In genomic region chr6:22028403-22028802, GRCh38 we compare ENCODE assay signal across 18 cellular contexts.
DNase-seq lines count a peak whose midpoint lies in the region; ATAC-seq and TF ChIP-seq lines count a peak whose summit lies in the region.
"Had no signal": no experiment of that assay in that cellular context is flagged by ENCODE, and none has a peak within 500 bp of the region (broad histone marks: within the 10 kb centered on the region; RNA-seq: fewer than 3 reads in every experiment).

No MANE protein-coding gene starts in this region.

- H4K20me1 ChIP-seq in H9 (ENCODE audit: control insufficient read depth, insufficient read depth, insufficient read length) (no peaks in the 10 kb centered on the region), osteoblast (ENCODE audit: insufficient read depth, low read length) (no peaks in the 10 kb centered on the region)

- CTCF ChIA-PET in WTC11 (lab: Charles Lee): no interaction called here

- H3K23ac ChIP-seq in H9 (ENCODE audit: insufficient read length, low read depth, low read length): no peak overlapping the region

- DNase-seq in GDM1 (lab: John Stamatoyannopoulos, UW): peak; percentile 16
- DNase-seq in H9: no peak
- no peak for DNase-seq in WTC11 (ENCODE audit: low spot score)
- DNase-seq in osteoblast (ENCODE audit: insufficient read length, low spot score, missing footprints): no peak
- DNase-seq in gastrocnemius medialis: no peak
- DNase-seq in NCI-H1694 (lab: John Stamatoyannopoulos, UW): no peak
- DNase-seq in COR-L47 (lab: John Stamatoyannopoulos, UW): no peak
- DNase-seq: activated CD4-positive, alpha-beta T cell treated with anti-CD3 and anti-CD28 coated beads, Interleukin-2, amount 50 U/mL, for 48 hours; activated naive CD4-positive, alpha-beta T cell treated with anti-CD3 and anti-CD28 coated beads, Interleukin-2, amount 10 ng/mL, durations not matched to agents 7 days and 5 days; head of caudate nucleus; KBM-7; NCI-H1092 treated with DMSO at 0.1 percent for 48 hours; NCI-H2107; NCI-H526; nucleus accumbens; SIG-M5 had no signal

- H3K36me3 ChIP-seq in osteoblast (ENCODE audit: insufficient read depth, low read length) (no peaks in the 10 kb centered on the region), gastrocnemius medialis (no peaks in the 10 kb centered on the region)
- H3K36me3 ChIP-seq: HAP-1, right atrium auricular region had no signal

- H3K23me2 ChIP-seq in H9 (ENCODE audit: insufficient read length, low read depth, low read length, poor library complexity, severe bottlenecking): no peaks in the 10 kb centered on the region

- no peak overlapping the region for H3K56ac ChIP-seq in H9 (ENCODE audit: insufficient read length, low read depth, low read length)

- peaks cover 12 to 35% (median 12%) of the 10 kb centered on the region in 3 experiments for H3K36me3 Mint-ChIP-seq in H9 (ENCODE audit: insufficient read depth in 1 of 3, low read depth in 3 of 3)
- H3K36me3 Mint-ChIP-seq in WTC11: peaks cover 14% of the 10 kb centered on the region
- H3K36me3 Mint-ChIP-seq: activated naive CD4-positive, alpha-beta T cell treated with anti-CD3 and anti-CD28 coated beads, Interleukin-2, amount 10 ng/mL, durations not matched to agents 7 days and 5 days had no signal

- H2AFZ ChIP-seq in H9 (ENCODE audit: low read length) (no peak overlapping the region), osteoblast (ENCODE audit: low read length) (peak overlapping the region; percentile 35)

- H3K9me3 ChIP-seq in H9 (ENCODE audit: control insufficient read depth, low read depth, low read length): no peaks in the 10 kb centered on the region
- no peaks in the 10 kb centered on the region for H3K9me3 ChIP-seq in osteoblast (ENCODE audit: low read depth, low read length)
- H3K9me3 ChIP-seq in gastrocnemius medialis: no peaks in the 10 kb centered on the region
- H3K9me3 ChIP-seq: HAP-1, right atrium auricular region had no signal

- no peak for TF ChIP-seq POLR2A in gastrocnemius medialis (IDR thresholded peaks at IDR 0.05)

- H3K27me3 ChIP-seq in H9 (ENCODE audit: insufficient read depth, low read length) (no peaks in the 10 kb centered on the region), osteoblast (ENCODE audit: insufficient read depth, low read length) (no peaks in the 10 kb centered on the region), gastrocnemius medialis (no peaks in the 10 kb centered on the region)
- H3K27me3 ChIP-seq: right atrium auricular region had no signal

- H3K4me1 Mint-ChIP-seq in H9: peaks cover 36 to 43% of the 10 kb centered on the region in 2 experiments
- H3K4me1 Mint-ChIP-seq in WTC11: peaks cover 37% of the 10 kb centered on the region

- no peak overlapping the region for H3K4ac ChIP-seq in H9 (ENCODE audit: low read depth, low read length)

- no peak overlapping the region for H2BK5ac ChIP-seq in H9 (ENCODE audit: insufficient read length, low read length)

- H4K5ac ChIP-seq in H9 (ENCODE audit: insufficient read length, low read depth, low read length): no peak overlapping the region

- no peak overlapping the region for H2BK20ac ChIP-seq in H9 (ENCODE audit: low read depth, low read length, poor library complexity, severe bottlenecking)

- POLR2A ChIA-PET in WTC11 (lab: Charles Lee): no interaction called here

- intact Hi-C loops in gastrocnemius medialis (cut with DNase I; ENCODE audit: low total_unique reads): no loop called here

- H3K79me1 ChIP-seq in H9 (ENCODE audit: insufficient read depth, low read depth, low read length, poor library complexity, severe bottlenecking): no peaks in the 10 kb centered on the region

- H2BK12ac ChIP-seq in H9 (ENCODE audit: insufficient read length, low read depth, low read length): no peak overlapping the region

- H3K27me3 Mint-ChIP-seq in H9 (ENCODE audit: low read depth) (no peaks in the 10 kb centered on the region), WTC11 (ENCODE audit: low read depth) (no peaks in the 10 kb centered on the region)
- H3K27me3 Mint-ChIP-seq: activated naive CD4-positive, alpha-beta T cell treated with anti-CD3 and anti-CD28 coated beads, Interleukin-2, amount 10 ng/mL, durations not matched to agents 7 days and 5 days had no signal

- WGBS in H9 (ENCODE audit: extremely low coverage, insufficient read length, low lambda C conversion rate): no CpG with 5 or more reads among the region's 5 CpGs

- TF ChIP-seq CTCF in H9 (conservative IDR thresholded peaks at IDR 0.05): no peak
- no peak for TF ChIP-seq CTCF in WTC11 (IDR thresholded peaks at IDR 0.05)
- no peak for TF ChIP-seq CTCF in osteoblast (IDR thresholded peaks at IDR 0.05; ENCODE audit: extremely low read depth, low read depth, low read length)
- TF ChIP-seq CTCF in gastrocnemius medialis (IDR thresholded peaks at IDR 0.05 in 4 of 5, conservative IDR thresholded peaks at IDR 0.05 in 1 of 5): no peak

- no peak overlapping the region for H2AK5ac ChIP-seq in H9 (ENCODE audit: insufficient read length, low read length)

- H3K18ac ChIP-seq in H9 (ENCODE audit: insufficient read length, low read depth, low read length): no peak overlapping the region

- in situ Hi-C loops in gastrocnemius medialis (cut with MboI; ENCODE audit: low sequenced_read_pairs in 4 of 4): no loop called here

- H3K9ac ChIP-seq in H9 (ENCODE audit: extremely low read depth, insufficient read length, low read length): no peak overlapping the region

- H3K27ac ChIP-seq in H9 (ENCODE audit: insufficient read length, low read depth, low read length) (no peak overlapping the region), osteoblast (ENCODE audit: low read depth, low read length) (no peak overlapping the region), gastrocnemius medialis (no peak overlapping the region)
- H3K27ac ChIP-seq: right atrium auricular region had no signal

- no peak overlapping the region for H4K91ac ChIP-seq in H9 (ENCODE audit: insufficient read length, low read depth, low read length)

- H2BK120ac ChIP-seq in H9 (ENCODE audit: low read depth, low read length, poor library complexity, severe bottlenecking): no peak overlapping the region

- no peak overlapping the region for H3K4me3 ChIP-seq in osteoblast (ENCODE audit: insufficient read depth, low read length)
- H3K4me3 ChIP-seq in gastrocnemius medialis: no peak overlapping the region
- H3K4me3 ChIP-seq: HAP-1, right atrium auricular region had no signal

- H3T11ph ChIP-seq in H9 (ENCODE audit: low read length): no peak overlapping the region

- no peak for ATAC-seq in WTC11
- ATAC-seq in gastrocnemius medialis: no peak

- H3K4me3 Mint-ChIP-seq in H9 (no peak overlapping the region), WTC11 (no peak overlapping the region)
- H3K4me3 Mint-ChIP-seq: activated naive CD4-positive, alpha-beta T cell treated with anti-CD3 and anti-CD28 coated beads, Interleukin-2, amount 10 ng/mL, durations not matched to agents 7 days and 5 days had no signal

- no peak overlapping the region for H3K14ac ChIP-seq in H9 (ENCODE audit: insufficient read depth, low read length)

- no peak overlapping the region for H2BK15ac ChIP-seq in H9 (ENCODE audit: low read depth, low read length)

- no peaks in the 10 kb centered on the region; the same call in 1 of the 2 replicates for H3K4me1 ChIP-seq in H9 (ENCODE audit: insufficient read depth, low read length)
- H3K4me1 ChIP-seq in osteoblast (ENCODE audit: insufficient read depth, low read length): peaks cover 14% of the 10 kb centered on the region
- H3K4me1 ChIP-seq in gastrocnemius medialis: peaks cover 0 to 15% of the 10 kb centered on the region in 2 donors

- no peaks in the 10 kb centered on the region for H3K79me2 ChIP-seq in H9 (ENCODE audit: insufficient read depth, low read length)
- H3K79me2 ChIP-seq in osteoblast (ENCODE audit: insufficient read depth, low read length): no peaks in the 10 kb centered on the region

- no peak overlapping the region for H4K8ac ChIP-seq in H9 (replicated peaks; ENCODE audit: insufficient read length, low read depth, low read length)

- peak overlapping the region in 2 of 3 experiments; percentile 32 to 40; a peak in 4 of 7 replicates for H3K27ac Mint-ChIP-seq in H9
- H3K27ac Mint-ChIP-seq in WTC11: peak overlapping the region; percentile 73
- H3K27ac Mint-ChIP-seq: activated naive CD4-positive, alpha-beta T cell treated with anti-CD3 and anti-CD28 coated beads, Interleukin-2, amount 10 ng/mL, durations not matched to agents 7 days and 5 days had no signal

- peaks cover 0 to 2% of the 10 kb centered on the region in 2 experiments; a peak in 1 of 5 replicates for H3K9me3 Mint-ChIP-seq in H9
- peaks cover 7% of the 10 kb centered on the region for H3K9me3 Mint-ChIP-seq in WTC11
- H3K9me3 Mint-ChIP-seq: activated naive CD4-positive, alpha-beta T cell treated with anti-CD3 and anti-CD28 coated beads, Interleukin-2, amount 10 ng/mL, durations not matched to agents 7 days and 5 days had no signal

- H3K4me2 ChIP-seq in H9 (ENCODE audit: insufficient read depth, insufficient read length, low read length) (no peak overlapping the region), osteoblast (ENCODE audit: insufficient read depth, low read length) (no peak overlapping the region)

TF ChIP-seq in WTC11, 78 proteins besides CTCF, POLR2A, EP300 and RAD21 (continues in another document):
- TF ChIP-seq AFF4 (CRISPR knock-in tag; IDR thresholded peaks at IDR 0.05; ENCODE audit: borderline replicate concordance): no peak
